24 cellular contexts compared by ENCODE assay signal in the genomic region with DNA sequence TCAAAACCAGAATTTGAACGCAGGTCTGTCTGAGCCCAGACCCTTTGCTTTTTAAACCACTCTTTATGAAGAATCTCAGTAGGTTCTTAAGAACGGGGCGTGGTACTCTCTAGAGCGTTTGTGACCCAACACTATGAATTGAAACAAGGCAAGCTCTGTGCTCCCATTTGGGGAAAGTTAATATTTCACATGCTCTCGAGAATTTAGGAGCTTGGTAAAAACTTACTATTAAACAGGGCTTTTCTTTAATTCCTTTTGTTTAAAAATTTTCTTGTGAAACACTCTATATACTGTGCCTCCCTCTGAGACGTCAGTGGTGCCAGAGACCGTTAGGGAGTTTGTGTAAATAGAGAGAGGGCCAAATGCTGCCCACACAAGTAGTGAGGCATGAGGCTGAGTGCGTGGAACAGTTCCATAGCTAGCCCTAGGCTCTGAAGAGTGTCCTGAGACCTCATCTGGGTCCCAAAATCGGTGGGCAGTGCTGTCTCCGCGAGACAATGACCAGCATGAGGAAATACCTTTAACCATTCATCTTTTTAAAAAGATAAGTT.
A peak's percentile ranks its signal among the peaks of the same experiment; 100 is the strongest.
DNase-seq lines count a peak whose midpoint lies in the region; ATAC-seq, FAIRE-seq and TF ChIP-seq lines count a peak whose summit lies in the region.
"Had no signal": no experiment of that assay in that cellular context is flagged by ENCODE, and none has a peak within 500 bp of the region (broad histone marks: within the 10 kb centered on the region; RNA-seq: fewer than 3 reads in every experiment).

No MANE protein-coding gene starts in this region.

- H3K4me3 ChIP-seq in HEK293 (ENCODE audit: low read depth, low read length): no peak overlapping the region
- H3K4me3 ChIP-seq in H1 (ENCODE audit: extremely low read depth in 1 of 4, insufficient read depth in 2 of 4, low read depth in 3 of 4, low read length in 4 of 4): no peak overlapping the region
- H3K4me3 ChIP-seq in tibial nerve: no peak overlapping the region
- H3K4me3 ChIP-seq in endodermal cell (ENCODE audit: low read length): no peak overlapping the region
- H3K4me3 ChIP-seq in lower lobe of right lung: no peak overlapping the region
- H3K4me3 ChIP-seq: BLaER1, breast epithelium, left ventricle myocardium inferior, psoas muscle, SJCRH30 had no signal

- H3K27me3 ChIP-seq in H1 (replicated peaks in 1 of 4; ENCODE audit: control insufficient read depth in 3 of 4, extremely low read depth in 1 of 4, insufficient read depth in 3 of 4, low read length in 3 of 4): no peaks in the 10 kb centered on the region
- no peaks in the 10 kb centered on the region for H3K27me3 ChIP-seq in tibial nerve
- H3K27me3 ChIP-seq in endodermal cell (ENCODE audit: control insufficient read depth, insufficient read depth, low read length, poor library complexity, severe bottlenecking): no peaks in the 10 kb centered on the region
- H3K27me3 ChIP-seq in lower lobe of right lung (ENCODE audit: low read depth): no peaks in the 10 kb centered on the region
- H3K27me3 ChIP-seq: BLaER1, breast epithelium, SJCRH30 had no signal

- no peak overlapping the region for H2BK5ac ChIP-seq in H1 (ENCODE audit: low read depth, low read length)

- H2BK12ac ChIP-seq in H1 (ENCODE audit: low read depth, low read length): no peak overlapping the region

- H2BK15ac ChIP-seq in H1 (ENCODE audit: low read length): no peak overlapping the region

- H3K27ac ChIP-seq in HEK293 (ENCODE audit: extremely low read depth, low read depth, low read length) (no peak overlapping the region), H1 (ENCODE audit: low read depth, low read length) (no peak overlapping the region), tibial nerve (peak overlapping the region in 3 of 4 donors; percentile 51 to 76 (median 73)), endodermal cell (ENCODE audit: low read depth, low read length) (no peak overlapping the region), lower lobe of right lung (no peak overlapping the region)
- H3K27ac ChIP-seq: breast epithelium, left ventricle myocardium inferior, neutrophil, psoas muscle, SJCRH30 had no signal

- H3K79me1 ChIP-seq in H1 (ENCODE audit: low read depth, low read length): peaks cover 18% of the 10 kb centered on the region

- TF ChIP-seq CTCF in HEK293 (tag by site-specific recombination; IDR thresholded peaks at IDR 0.05) (no peak), H1 (IDR thresholded peaks at IDR 0.05; ENCODE audit: control extremely low read depth in 1 of 3, insufficient read depth in 1 of 3, low read depth in 1 of 3, low read length in 3 of 3) (no peak), nephron (IDR thresholded peaks at IDR 0.05; ENCODE audit: unreplicated experiment in 3 of 3) (no peak), tibial nerve (IDR thresholded peaks at IDR 0.05) (no peak), endodermal cell (conservative IDR thresholded peaks at IDR 0.05) (no peak), lower lobe of right lung (IDR thresholded peaks at IDR 0.05) (no peak)

- H3K9ac ChIP-seq in H1 (replicated peaks in 1 of 4; ENCODE audit: extremely low read depth in 1 of 4, low read depth in 3 of 4, low read length in 3 of 4): no peak overlapping the region
- H3K9ac ChIP-seq in endodermal cell (ENCODE audit: extremely low read depth, low read length, poor library complexity, severe bottlenecking): no peak overlapping the region
- H3K9ac ChIP-seq: BLaER1 had no signal

- peak overlapping the region; percentile 67; the same call in 1 of the 2 replicates for H2AK5ac ChIP-seq in H1 (ENCODE audit: low read depth, low read length)

- H3K4me3 Mint-ChIP-seq in nephron: no peak overlapping the region
- no peak overlapping the region for H3K4me3 Mint-ChIP-seq in endodermal cell
- H3K4me3 Mint-ChIP-seq: activated CD4-positive, alpha-beta T cell treated with anti-CD3 and anti-CD28 coated beads for 36 hours; activated naive CD4-positive, alpha-beta T cell treated with anti-CD3 and anti-CD28 coated beads, Interleukin-2, amount 50 U/mL, for 24 hours had no signal

- no peak overlapping the region for H3K4ac ChIP-seq in H1 (replicated peaks; ENCODE audit: insufficient read length, low read depth, low read length)

- no peak for ATAC-seq in lower lobe of right lung
- ATAC-seq: activated CD4-positive, alpha-beta T cell treated with anti-CD3 and anti-CD28 coated beads for 36 hours had no signal

- H3K27ac Mint-ChIP-seq in nephron (peak overlapping the region; percentile 34 to 64 (median 48)), endodermal cell (no peak overlapping the region)
- H3K27ac Mint-ChIP-seq: activated CD4-positive, alpha-beta T cell treated with anti-CD3 and anti-CD28 coated beads for 36 hours; activated naive CD4-positive, alpha-beta T cell treated with anti-CD3 and anti-CD28 coated beads, Interleukin-2, amount 50 U/mL, for 24 hours; activated T-helper 2 cell treated with anti-CD3 and anti-CD28 coated beads, Interferon-gamma antibody, Interleukin-2, Interleukin-4, amounts not matched to agents 10 μg/mL and 5 μg/mL and 100 μg/mL, durations not matched to agents 14 hours and 24 hours and 36 hours had no signal

- H3K23me2 ChIP-seq in H1 (ENCODE audit: low read depth, low read length): no peaks in the 10 kb centered on the region

- no peak overlapping the region for H3K14ac ChIP-seq in H1 (ENCODE audit: insufficient read length)

- H3K4me2 ChIP-seq in H1 (ENCODE audit: insufficient read depth in 1 of 2, low read depth in 2 of 2, low read length in 2 of 2): no peak overlapping the region

- H2AFZ ChIP-seq in H1 (ENCODE audit: low read length): no peak overlapping the region

- no peak overlapping the region for H2BK20ac ChIP-seq in H1 (ENCODE audit: low read length)

- intact Hi-C loops in lower lobe of right lung (cut with DNase I): no loop called here

- DNase-seq in H1 (ENCODE audit: low read depth in 1 of 2, low spot score in 2 of 2): no peak
- DNase-seq in tibial nerve (ENCODE audit: low spot score in 2 of 2): no peak
- DNase-seq in NCI-H187 (lab: John Stamatoyannopoulos, UW): no peak
- DNase-seq in endodermal cell: no peak
- DNase-seq in lower lobe of right lung: no peak
- DNase-seq: amniotic stem cell; left ventricle myocardium inferior; NCI-H2107; NCI-H345; psoas muscle; stimulated activated CD4-positive, alpha-beta T cell treated with anti-CD3 and anti-CD28 coated beads, Interleukin-4, amount 100 ng/mL, for 4 hours; T-helper 9 cell had no signal

- H3K23ac ChIP-seq in H1 (ENCODE audit: insufficient read length): no peak overlapping the region

- FAIRE-seq in H1 (lab: Jason Lieb, UNC): no peak
- FAIRE-seq: endothelial cell of umbilical vein, GM12891, islet of Langerhans had no signal

- H4K5ac ChIP-seq in H1 (ENCODE audit: insufficient read length, low read depth, low read length): no peak overlapping the region

- CTCF ChIA-PET in HEK293 (lab: Yijun Ruan, JAX) (interaction anchor here (0.6 to 2.3 kb wide), 16 partner anchors 10 to 343 kb away, joined by 3 to 13 read pairs (median 4); no protein-coding TSS in a partner anchor), H1 (lab: Charles Lee; ENCODE audit: partially characterized antibody) (interaction anchor here (0.6 to 6.9 kb wide), 57 partner anchors 11 to 323 kb away, joined by 3 to 74 read pairs (median 4); no protein-coding TSS in a partner anchor)

- peaks cover 6% of the 10 kb centered on the region for H3K4me1 ChIP-seq in HEK293 (ENCODE audit: control insufficient read depth, insufficient read depth, low read length)
- peaks cover 8 to 39% (median 24%) of the 10 kb centered on the region in 4 experiments; a peak in 6 of 7 replicates for H3K4me1 ChIP-seq in H1 (replicated peaks in 1 of 4; ENCODE audit: control insufficient read depth in 3 of 4, insufficient read depth in 4 of 4, low read length in 3 of 4)
- H3K4me1 ChIP-seq in tibial nerve: peaks cover 0 to 49% (median 17%) of the 10 kb centered on the region in 4 donors
- peaks cover 11% of the 10 kb centered on the region for H3K4me1 ChIP-seq in endodermal cell (ENCODE audit: control insufficient read depth, insufficient read depth, low read length)
- H3K4me1 ChIP-seq in lower lobe of right lung: peaks cover 31% of the 10 kb centered on the region
- H3K4me1 ChIP-seq: breast epithelium had no signal

- no peaks in the 10 kb centered on the region for H3K9me3 ChIP-seq in HEK293 (ENCODE audit: control insufficient read depth, insufficient read depth, low read depth, low read length)
- H3K9me3 ChIP-seq in H1 (ENCODE audit: insufficient read depth in 2 of 2, low read depth in 1 of 2, low read length in 1 of 2): no peaks in the 10 kb centered on the region
- H3K9me3 ChIP-seq in tibial nerve: no peaks in the 10 kb centered on the region
- no peaks in the 10 kb centered on the region for H3K9me3 ChIP-seq in endodermal cell (ENCODE audit: control insufficient read depth, low read length)
- no peaks in the 10 kb centered on the region for H3K9me3 ChIP-seq in lower lobe of right lung
- H3K9me3 ChIP-seq: BLaER1, breast epithelium, left ventricle myocardium inferior, neutrophil, psoas muscle, SJCRH30 had no signal

- H2BK120ac ChIP-seq in H1 (replicated peaks; ENCODE audit: low read depth, low read length): no peak overlapping the region

- no peak for TF ChIP-seq RAD21 in H1 (IDR thresholded peaks at IDR 0.05 in 1 of 2, conservative IDR thresholded peaks at IDR 0.05 in 1 of 2; ENCODE audit: low read depth in 2 of 2, low read length in 2 of 2)

- H3K27me3 Mint-ChIP-seq in nephron (ENCODE audit: low read depth) (no peaks in the 10 kb centered on the region), endodermal cell (ENCODE audit: insufficient read depth) (no peaks in the 10 kb centered on the region)

- POLR2A ChIA-PET in HEK293 (lab: Yijun Ruan, JAX): interaction anchor here (0.7 kb wide), 1 partner anchor 229 kb away, joined by 3 read pairs; no protein-coding TSS in a partner anchor
- POLR2A ChIA-PET in H1 (lab: Charles Lee; ENCODE audit: partially characterized antibody): interaction anchor here (1.1 kb wide), 1 partner anchor 227 kb away, joined by 4 read pairs; no protein-coding TSS in a partner anchor

- peaks cover 3 to 4% of the 10 kb centered on the region in 2 experiments for H4K20me1 ChIP-seq in H1 (replicated peaks in 1 of 2; ENCODE audit: control insufficient read depth in 1 of 2, insufficient read depth in 2 of 2, low read length in 2 of 2)
- H4K20me1 ChIP-seq: BLaER1 had no signal

- H3K9me3 Mint-ChIP-seq in nephron (no peaks in the 10 kb centered on the region), endodermal cell (no peaks in the 10 kb centered on the region)
- H3K9me3 Mint-ChIP-seq: activated naive CD4-positive, alpha-beta T cell treated with anti-CD3 and anti-CD28 coated beads, Interleukin-2, amount 50 U/mL, for 24 hours; activated T-helper 2 cell treated with anti-CD3 and anti-CD28 coated beads, Interferon-gamma antibody, Interleukin-2, Interleukin-4, amounts not matched to agents 10 μg/mL and 5 μg/mL and 100 μg/mL, durations not matched to agents 14 hours and 24 hours and 36 hours had no signal

- H3K36me3 Mint-ChIP-seq in nephron (ENCODE audit: low read depth): no peaks in the 10 kb centered on the region
- no peaks in the 10 kb centered on the region for H3K36me3 Mint-ChIP-seq in endodermal cell (ENCODE audit: low read depth)
- H3K36me3 Mint-ChIP-seq: activated naive CD4-positive, alpha-beta T cell treated with anti-CD3 and anti-CD28 coated beads, Interleukin-2, amount 50 U/mL, for 24 hours had no signal

- H3K36me3 ChIP-seq in HEK293 (ENCODE audit: control insufficient read depth in 2 of 2, insufficient read depth in 1 of 2, low read length in 2 of 2) (no peaks in the 10 kb centered on the region), H1 (ENCODE audit: control insufficient read depth in 2 of 4, insufficient read depth in 4 of 4, low read length in 3 of 4) (no peaks in the 10 kb centered on the region), tibial nerve (no peaks in the 10 kb centered on the region), endodermal cell (ENCODE audit: control insufficient read depth, insufficient read depth, low read length) (no peaks in the 10 kb centered on the region), lower lobe of right lung (no peaks in the 10 kb centered on the region)
- H3K36me3 ChIP-seq: BLaER1, breast epithelium, left ventricle myocardium inferior, neutrophil, SJCRH30 had no signal

- no peak overlapping the region for H4K91ac ChIP-seq in H1 (replicated peaks; ENCODE audit: insufficient read length, low read length)

- WGBS in H1 (ENCODE audit: extremely low coverage in 1 of 2, insufficient coverage in 1 of 2, insufficient read length in 1 of 2, insufficient replicate concordance in 2 of 2, low coverage in 1 of 2, low lambda C conversion rate in 2 of 2, missing lambda C conversion rate in 1 of 2), 2 experiments: 86% methylated on average over 11 of the region's 11 CpGs; no CpG with 5 or more reads in 1 of the 2 experiments
- 38 to 40% methylated on average over 11 of the region's 11 CpGs for WGBS in tibial nerve, 2 donors
- WGBS in endodermal cell (ENCODE audit: insufficient coverage in 1 of 2, insufficient read length in 1 of 2), 2 experiments: 94 to 100% methylated on average over 3 to 11 of the region's 11 CpGs

- H3K18ac ChIP-seq in H1 (ENCODE audit: extremely low read depth, low read length): no peak overlapping the region

- TF ChIP-seq POLR2A in H1 (IDR thresholded peaks at IDR 0.05; ENCODE audit: control extremely low read depth in 1 of 2, low read depth in 2 of 2, low read length in 2 of 2): no peak
- TF ChIP-seq POLR2A in tibial nerve (IDR thresholded peaks at IDR 0.05): no peak

- H4K8ac ChIP-seq in H1 (ENCODE audit: extremely low read depth, insufficient read depth, low read length): no peak overlapping the region

- H3K79me2 ChIP-seq in H1 (ENCODE audit: control insufficient read depth in 1 of 2, insufficient read depth in 2 of 2, low read length in 2 of 2): peaks cover 0 to 99% of the 10 kb centered on the region in 2 experiments; a peak in 3 of 4 replicates

- H3K56ac ChIP-seq in H1 (replicated peaks; ENCODE audit: insufficient read length, low read depth, low read length): no peak overlapping the region

- peaks cover 55% of the 10 kb centered on the region for H3K4me1 Mint-ChIP-seq in nephron
- peaks cover 58% of the 10 kb centered on the region for H3K4me1 Mint-ChIP-seq in endodermal cell
- H3K4me1 Mint-ChIP-seq: activated CD4-positive, alpha-beta T cell treated with anti-CD3 and anti-CD28 coated beads for 36 hours; activated naive CD4-positive, alpha-beta T cell treated with anti-CD3 and anti-CD28 coated beads, Interleukin-2, amount 50 U/mL, for 24 hours had no signal

- TF ChIP-seq EP300 in H1 (IDR thresholded peaks at IDR 0.05; ENCODE audit: borderline replicate concordance in 1 of 2, low read depth in 2 of 2, low read length in 2 of 2) (no peak), tibial nerve (IDR thresholded peaks at IDR 0.05) (peak in 1 of 2 donors; percentile 57)

Comparison
In these comparisons a context has a peak if more than half of its experiments do, and no peak if none do; other contexts are left out.
1. H3K27ac ChIP-seq: peak in tibial nerve (3 of 4); none in HEK293 (single experiment), H1 (single experiment), endodermal cell (single experiment) and lower lobe of right lung (single experiment).